1 cellular context compared by ENCODE assay signal in the genomic region with DNA sequence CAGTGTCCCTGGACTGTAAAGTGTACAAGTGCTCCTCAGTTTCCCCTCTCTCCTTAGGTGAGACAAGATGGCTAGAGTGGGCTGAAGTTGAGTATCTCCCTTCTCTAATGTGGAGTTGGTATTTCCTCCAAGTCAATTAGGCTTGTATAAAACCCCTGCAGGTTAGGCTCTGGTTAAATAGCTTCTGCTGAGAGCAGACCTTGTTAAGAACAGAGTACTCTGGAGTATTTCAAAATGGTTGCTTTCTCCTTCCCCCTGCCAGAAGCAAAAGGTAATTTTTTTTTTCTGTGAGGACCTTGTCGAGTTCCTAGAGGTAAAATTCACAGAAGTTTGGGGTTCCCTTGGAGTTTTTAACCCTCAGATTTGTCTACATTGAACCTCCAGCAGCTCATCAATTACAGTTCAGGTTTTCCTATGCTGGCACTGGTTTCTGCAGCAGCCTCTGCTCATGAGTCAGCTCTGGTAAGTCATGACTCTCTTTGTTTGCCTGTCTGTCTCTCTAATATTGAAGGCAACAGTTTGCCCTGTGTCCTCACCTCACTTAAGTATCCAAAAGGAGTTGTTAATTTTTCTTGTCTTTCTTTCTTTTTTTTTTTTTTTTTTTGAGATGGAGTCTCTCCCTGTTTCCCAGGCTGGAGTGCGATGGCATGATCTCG.
TF ChIP-seq lines count a peak whose summit lies in the region.

No MANE protein-coding gene starts in this region.

TF ChIP-seq in GM23338, 12 proteins besides CTCF, POLR2A, EP300 and RAD21 (continued from another document):
- no peak for TF ChIP-seq ZNF331 (CRISPR knock-in tag; IDR thresholded peaks at IDR 0.05; ENCODE audit: low read depth)
- no peak for TF ChIP-seq EZH2 (IDR thresholded peaks at IDR 0.05; ENCODE audit: low read depth, unreplicated experiment)
- no peak for TF ChIP-seq JUNB (IDR thresholded peaks at IDR 0.05; ENCODE audit: unreplicated experiment)
- TF ChIP-seq STAT1 (IDR thresholded peaks at IDR 0.05; ENCODE audit: unreplicated experiment) = no peak
